In the genomic region with DNA sequence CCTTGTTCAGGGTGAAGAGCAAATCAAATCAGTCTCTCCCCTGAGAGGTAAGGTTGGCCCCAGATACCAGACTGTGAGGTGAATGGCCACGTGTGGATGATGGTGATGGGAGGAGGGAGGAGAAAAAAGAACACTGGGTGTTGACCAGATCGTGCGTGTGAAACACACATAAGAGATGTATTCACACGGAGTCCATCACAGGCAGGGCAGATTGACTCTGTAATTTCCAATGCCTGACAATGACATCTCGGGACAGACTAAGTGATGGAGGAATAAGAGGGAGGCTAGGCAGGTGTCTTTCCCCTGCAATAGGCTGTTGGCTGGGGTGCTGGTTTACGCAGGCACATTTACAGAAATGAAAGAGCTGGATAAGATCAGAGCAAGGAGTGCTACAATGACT, we compare ENCODE assay signal across 16 cellular contexts. TPM values are rescaled to one million over a fixed set of nuclear protein-coding genes. Genes with fewer than 3 reads are reported as not detected.
DNase-seq lines count a peak whose midpoint lies in the region; ATAC-seq and TF ChIP-seq lines count a peak whose summit lies in the region.
"Had no signal": no experiment of that assay in that cellular context is flagged by ENCODE, and none has a peak within 500 bp of the region (broad histone marks: within the 10 kb centered on the region; RNA-seq: fewer than 3 reads in every experiment).

No MANE protein-coding gene starts in this region.

- H3K4me2 ChIP-seq in SK-N-SH (no peak overlapping the region), neuronal stem cell (ENCODE audit: insufficient read depth, low read length, poor library complexity, severe bottlenecking) (no peak overlapping the region)

- no peak overlapping the region for H3K23ac ChIP-seq in neuronal stem cell (ENCODE audit: low read depth, low read length, poor library complexity)

- 86% methylated on average over 6 of the region's 6 CpGs for WGBS in SK-N-SH (ENCODE audit: low lambda C conversion rate)
- no CpG with 5 or more reads among the region's 6 CpGs for whole genome bisulfite sequencing in neuronal stem cell (ENCODE audit: extremely low coverage in 2 of 2, insufficient read length in 2 of 2, insufficient replicate concordance in 1 of 2), 2 donors

- no peak overlapping the region for H2BK5ac ChIP-seq in neuronal stem cell (ENCODE audit: low read length)

- no peak for ATAC-seq in SK-N-SH treated with all-trans-retinoic acid at 6 μM for 48 hours
- peak; percentile 34 for ATAC-seq in upper lobe of right lung
- ATAC-seq in HG03175 (IDR thresholded peaks at IDR 0.05; ENCODE audit: unreplicated experiment): no peak
- no peak for ATAC-seq in GM19467 (IDR thresholded peaks at IDR 0.05; ENCODE audit: unreplicated experiment)
- ATAC-seq: body of pancreas had no signal

- DNase-seq in SK-N-SH (peak; percentile 5), dorsolateral prefrontal cortex (no peak), upper lobe of right lung (no peak), neuronal stem cell (ENCODE audit: low spot score) (no peak)

- no peaks in the 10 kb centered on the region for H3K79me1 ChIP-seq in neuronal stem cell (ENCODE audit: low read depth, low read length)

- H3K4me3 ChIP-seq in SK-N-SH (ENCODE audit: low read depth in 2 of 2, low read length in 1 of 2) (no peak overlapping the region), dorsolateral prefrontal cortex (peak overlapping the region in 58 of 59 donors; percentile 19 to 71 (median 52)), muscle layer of duodenum (ENCODE audit: low read depth in 1 of 2, low read length in 2 of 2) (no peak overlapping the region), upper lobe of right lung (no peak overlapping the region), neuronal stem cell (ENCODE audit: low read length in 2 of 2) (no peak overlapping the region)
- H3K4me3 ChIP-seq: BLaER1 treated with 17β-estradiol and CSF1 and Interleukin-3, amounts not matched to agents 10 nM and 100 nM; body of pancreas; gastrocnemius medialis; pancreas; SK-N-MC; stomach had no signal

- H4K91ac ChIP-seq in neuronal stem cell (ENCODE audit: low read depth, low read length, poor library complexity): no peak overlapping the region

- H3K14ac ChIP-seq in neuronal stem cell (ENCODE audit: low read length): no peak overlapping the region

- H3K36me3 ChIP-seq in SK-N-SH (replicated peaks in 1 of 2; ENCODE audit: control insufficient read depth in 1 of 2, insufficient read depth in 2 of 2, low read length in 1 of 2) (no peaks in the 10 kb centered on the region), muscle layer of duodenum (ENCODE audit: control insufficient read depth in 1 of 2, insufficient read depth in 2 of 2, low read length in 2 of 2) (no peaks in the 10 kb centered on the region), upper lobe of right lung (no peaks in the 10 kb centered on the region), neuronal stem cell (replicated peaks in 1 of 2; ENCODE audit: control insufficient read depth in 2 of 2, insufficient read depth in 2 of 2, low read length in 2 of 2) (no peaks in the 10 kb centered on the region)
- H3K36me3 ChIP-seq: BLaER1 treated with 17β-estradiol and CSF1 and Interleukin-3, amounts not matched to agents 10 nM and 100 nM; gastrocnemius medialis; pancreas; stomach had no signal

- no peak overlapping the region for H2BK12ac ChIP-seq in neuronal stem cell (ENCODE audit: low read length)

- H3K9me2 ChIP-seq in SK-N-SH: no peaks in the 10 kb centered on the region

- intact Hi-C loops in dorsolateral prefrontal cortex (cut with DNase I) (loop anchor here (2.0 to 10.0 kb wide), 11 partner anchors 60 to 492 kb away; partner anchors contain the start of gene KLF7 (in 1 of the 2)), upper lobe of right lung (cut with DNase I) (loop anchor here (10.0 kb wide), 1 partner anchor 492 kb away; no protein-coding TSS in a partner anchor)

- H2BK15ac ChIP-seq in neuronal stem cell (ENCODE audit: low read length): no peak overlapping the region

- H3K4me1 ChIP-seq in SK-N-SH (ENCODE audit: control insufficient read depth in 1 of 2, insufficient read depth in 2 of 2, low read depth in 1 of 2, low read length in 1 of 2) (peaks cover 4 to 37% of the 10 kb centered on the region in 2 experiments; a peak in 3 of 4 replicates), muscle layer of duodenum (ENCODE audit: control insufficient read depth in 1 of 2, insufficient read depth in 2 of 2, low read length in 2 of 2) (peaks cover 5 to 9% of the 10 kb centered on the region in 2 donors), upper lobe of right lung (peaks cover 8% of the 10 kb centered on the region), neuronal stem cell (ENCODE audit: control insufficient read depth in 2 of 2, insufficient read depth in 1 of 2, low read depth in 1 of 2, low read length in 2 of 2) (peaks cover 5 to 7% of the 10 kb centered on the region in 2 donors)
- H3K4me1 ChIP-seq: body of pancreas, pancreas had no signal

- TF ChIP-seq EP300 in SK-N-SH (IDR thresholded peaks at IDR 0.05; ENCODE audit: borderline replicate concordance in 1 of 2, low read depth in 1 of 2, low read length in 1 of 2): no peak

- H2AK5ac ChIP-seq in neuronal stem cell (ENCODE audit: low read depth, low read length): no peak overlapping the region

- no peak overlapping the region for H2BK120ac ChIP-seq in neuronal stem cell (ENCODE audit: low read depth, low read length)

- no peak overlapping the region for H3K9ac ChIP-seq in SK-N-SH
- H3K9ac ChIP-seq in neuronal stem cell (ENCODE audit: low read depth, low read length, poor library complexity): no peak overlapping the region
- H3K9ac ChIP-seq: BLaER1 treated with 17β-estradiol and CSF1 and Interleukin-3, amounts not matched to agents 10 nM and 100 nM had no signal

- H3K18ac ChIP-seq in neuronal stem cell (ENCODE audit: low read length): no peak overlapping the region

- no peaks in the 10 kb centered on the region for H4K20me1 ChIP-seq in SK-N-SH (ENCODE audit: insufficient read depth)
- H4K20me1 ChIP-seq: BLaER1 treated with 17β-estradiol and CSF1 and Interleukin-3, amounts not matched to agents 10 nM and 100 nM had no signal

- POLR2A ChIA-PET in SK-N-SH (lab: Yijun Ruan, JAX): interaction anchor here (0.6 to 4.3 kb wide), 8 partner anchors 85 to 491 kb away, joined by 3 to 50 read pairs (median 3); partner anchors contain the start of gene KLF7

- H3K27ac ChIP-seq in SK-N-SH (ENCODE audit: low read depth in 2 of 2, low read length in 1 of 2) (peak overlapping the region in 1 of 2 experiments; percentile 91; a peak in 2 of 4 replicates), dorsolateral prefrontal cortex (peak overlapping the region in 54 of 59 donors; percentile 3 to 87 (median 66)), muscle layer of duodenum (ENCODE audit: low read length) (peak overlapping the region; percentile 16), upper lobe of right lung (no peak overlapping the region), neuronal stem cell (replicated peaks; ENCODE audit: low read length) (no peak overlapping the region)
- H3K27ac ChIP-seq: body of pancreas, pancreas, SK-N-MC, stomach had no signal

- no peak overlapping the region for H4K8ac ChIP-seq in neuronal stem cell (ENCODE audit: low read depth, low read length)

- no peak for TF ChIP-seq RAD21 in SK-N-SH (IDR thresholded peaks at IDR 0.05; ENCODE audit: low read length)

- H3K27me3 ChIP-seq in SK-N-SH (ENCODE audit: insufficient read depth) (no peaks in the 10 kb centered on the region), dorsolateral prefrontal cortex (no peaks in the 10 kb centered on the region), muscle layer of duodenum (ENCODE audit: low read depth, low read length) (no peaks in the 10 kb centered on the region), upper lobe of right lung (no peaks in the 10 kb centered on the region), neuronal stem cell (ENCODE audit: control insufficient read depth in 3 of 3, insufficient read depth in 3 of 3, low read depth in 1 of 3, low read length in 3 of 3) (peaks cover 0 to 35% (median 0%) of the 10 kb centered on the region in 3 experiments)
- H3K27me3 ChIP-seq: BLaER1 treated with 17β-estradiol and CSF1 and Interleukin-3, amounts not matched to agents 10 nM and 100 nM; body of pancreas; gastrocnemius medialis; pancreas; stomach had no signal

- H2AFZ ChIP-seq in SK-N-SH (ENCODE audit: low read depth): no peak overlapping the region
- no peak overlapping the region for H2AFZ ChIP-seq in neuronal stem cell (ENCODE audit: low read length)

- TF ChIP-seq CTCF in SK-N-SH (IDR thresholded peaks at IDR 0.05): no peak
- peak in 1 of 56 donors; percentile 4 for TF ChIP-seq CTCF in dorsolateral prefrontal cortex (IDR thresholded peaks at IDR 0.05 in 54 of 56, conservative IDR thresholded peaks at IDR 0.05 in 2 of 56; ENCODE audit: low read depth in 1 of 56, partially characterized antibody in 56 of 56)
- TF ChIP-seq CTCF in upper lobe of right lung (IDR thresholded peaks at IDR 0.05): no peak

- H3F3A ChIP-seq in SK-N-SH (replicated peaks; ENCODE audit: insufficient read depth): no peaks in the 10 kb centered on the region

- no peaks in the 10 kb centered on the region for H3K9me3 ChIP-seq in SK-N-SH
- no peaks in the 10 kb centered on the region for H3K9me3 ChIP-seq in muscle layer of duodenum (ENCODE audit: control insufficient read depth in 1 of 2, low read length in 2 of 2)
- H3K9me3 ChIP-seq in upper lobe of right lung: no peaks in the 10 kb centered on the region
- no peaks in the 10 kb centered on the region for H3K9me3 ChIP-seq in neuronal stem cell (replicated peaks in 1 of 2; ENCODE audit: control insufficient read depth in 2 of 2, insufficient read depth in 1 of 2, low read depth in 1 of 2, low read length in 2 of 2)
- H3K9me3 ChIP-seq: body of pancreas, gastrocnemius medialis, pancreas, stomach had no signal

- H3K79me2 ChIP-seq in SK-N-SH (ENCODE audit: insufficient read depth): no peaks in the 10 kb centered on the region

- CTCF ChIA-PET in SK-N-SH (lab: Yijun Ruan, JAX): interaction anchor here (0.6 to 7.9 kb wide), 37 partner anchors 8 to 751 kb away, joined by 3 to 127 read pairs (median 4); partner anchors contain the start of gene KLF7

- no peak overlapping the region for H3K4ac ChIP-seq in neuronal stem cell (ENCODE audit: low read length)

TF ChIP-seq in SK-N-SH, 30 proteins besides CTCF, POLR2A, EP300 and RAD21 (continues in another document):
- TF ChIP-seq MXI1 (IDR thresholded peaks at IDR 0.05; ENCODE audit: low read depth, low read length) (no peak), TCF12 (IDR thresholded peaks at IDR 0.05) (no peak)

TF ChIP-seq in SK-N-SH treated with all-trans-retinoic acid at 6 μM for 48 hours, 23 proteins besides CTCF, POLR2A, EP300 and RAD21 (continues in another document):
- TF ChIP-seq PPARA (CRISPR knock-in tag; IDR thresholded peaks at IDR 0.05; ENCODE audit: borderline replicate concordance) (no peak), GLIS3 (CRISPR knock-in tag; IDR thresholded peaks at IDR 0.05) (no peak), TOX (CRISPR knock-in tag; IDR thresholded peaks at IDR 0.05; ENCODE audit: borderline replicate concordance) (no peak), ZNF565 (CRISPR knock-in tag; conservative IDR thresholded peaks at IDR 0.05; ENCODE audit: low read depth) (no peak)

RNA-seq across cellular contexts. Expression of gene CPO, which starts 43.0 kb away (rescaled TPM):
- polyA plus RNA-seq in SK-N-SH (2012; rRNA removed): not detected in 2 replicates
- not detected in 2 replicates for polyA plus RNA-seq in SK-N-SH (2012; cell fraction: cytosol; rRNA removed)
- polyA plus RNA-seq in SK-N-SH (2012; cell fraction: nucleus; rRNA removed): 0.07 TPM in 1 of 2 replicates, not detected in the other
- total RNA-seq in dorsolateral prefrontal cortex (1 to 10 TPM in 116 of 120 experiments, under 1 TPM in 3, not detected in 1; 0.82 to 6.2 (median 2.3) TPM), upper lobe of right lung (not detected)
- polyA plus RNA-seq in neuronal stem cell (2013, experiment 1 of 2): not detected
- polyA plus RNA-seq in neuronal stem cell (2013, experiment 2 of 2): 0.07 TPM
- total RNA-seq: body of pancreas, dermis microvascular lymphatic vessel endothelial cell, ureter had no signal

Comparison
In these comparisons a context has a peak if more than half of its experiments do, and no peak if none do; other contexts are left out.
1. H3K27ac ChIP-seq: peak in dorsolateral prefrontal cortex (54 of 59) and muscle layer of duodenum (single experiment); none in upper lobe of right lung (single experiment) and neuronal stem cell (single experiment).
2. H3K4me3 ChIP-seq: peak in dorsolateral prefrontal cortex (58 of 59); none in SK-N-SH (0 of 2), muscle layer of duodenum (0 of 2), upper lobe of right lung (single experiment) and neuronal stem cell (0 of 2).